In the genomic region with DNA sequence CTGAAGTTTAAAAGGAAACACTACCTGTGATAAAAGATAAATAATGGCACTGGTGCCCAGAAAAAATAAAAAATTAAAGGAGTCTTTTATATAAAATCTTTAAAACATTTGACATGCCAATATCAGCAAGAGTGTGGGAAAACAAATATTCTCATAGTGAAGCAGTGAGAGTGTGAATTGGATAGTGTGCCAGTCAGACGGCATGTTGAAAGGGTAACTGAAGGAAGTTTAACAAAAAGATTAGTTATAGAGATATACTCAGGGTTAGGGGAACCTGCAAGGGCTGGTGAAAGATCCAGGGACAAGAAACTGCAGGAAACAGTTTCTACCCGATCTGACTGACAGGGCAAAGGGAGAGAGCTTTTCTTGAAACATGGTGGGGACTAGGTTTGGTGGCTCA, we compare ENCODE assay signal across 1 cellular context.
TF ChIP-seq lines count a peak whose summit lies in the region.

No MANE protein-coding gene starts in this region.

TF ChIP-seq in IMR-90, 13 proteins besides CTCF, POLR2A, EP300 and RAD21 (continued from another document):
- TF ChIP-seq, protein P1, sequence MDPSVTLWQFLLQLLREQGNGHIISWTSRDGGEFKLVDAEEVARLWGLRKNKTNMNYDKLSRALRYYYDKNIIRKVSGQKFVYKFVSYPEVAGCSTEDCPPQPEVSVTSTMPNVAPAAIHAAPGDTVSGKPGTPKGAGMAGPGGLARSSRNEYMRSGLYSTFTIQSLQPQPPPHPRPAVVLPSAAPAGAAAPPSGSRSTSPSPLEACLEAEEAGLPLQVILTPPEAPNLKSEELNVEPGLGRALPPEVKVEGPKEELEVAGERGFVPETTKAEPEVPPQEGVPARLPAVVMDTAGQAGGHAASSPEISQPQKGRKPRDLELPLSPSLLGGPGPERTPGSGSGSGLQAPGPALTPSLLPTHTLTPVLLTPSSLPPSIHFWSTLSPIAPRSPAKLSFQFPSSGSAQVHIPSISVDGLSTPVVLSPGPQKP (IDR thresholded peaks at IDR 0.05; ENCODE audit: borderline replicate concordance, low read depth, low read length) = no peak
- TF ChIP-seq BHLHE40 (IDR thresholded peaks at IDR 0.05; ENCODE audit: low read depth, low read length) (no peak), RFX5 (IDR thresholded peaks at IDR 0.05; ENCODE audit: low read depth, low read length) (no peak), USF2 (IDR thresholded peaks at IDR 0.05; ENCODE audit: low read depth, low read length) (no peak), MAFK (IDR thresholded peaks at IDR 0.05; ENCODE audit: low read depth, low read length) (no peak), CEBPB (IDR thresholded peaks at IDR 0.05; ENCODE audit: low read depth, low read length) (no peak), RCOR1 (IDR thresholded peaks at IDR 0.05; ENCODE audit: insufficient replicate concordance, low read length) (no peak), CHD1 (IDR thresholded peaks at IDR 0.05; ENCODE audit: low read depth, low read length) (no peak), MXI1 (IDR thresholded peaks at IDR 0.05; ENCODE audit: borderline replicate concordance, low read depth, low read length) (no peak), FOS (IDR thresholded peaks at IDR 0.05; ENCODE audit: low read depth, low read length) (no peak), SMC3 (IDR thresholded peaks at IDR 0.05; ENCODE audit: low read depth, low read length) (no peak), MAZ (IDR thresholded peaks at IDR 0.05; ENCODE audit: borderline replicate concordance, low read depth, low read length) (no peak)
TF ChIP-seq in IMR-90: peak in this region for 0.
